8 cellular contexts compared by ENCODE assay signal in genomic region chr2:200713003-200713703, GRCh38.
DNase-seq lines count a peak whose midpoint lies in the region; ATAC-seq and TF ChIP-seq lines count a peak whose summit lies in the region.

No MANE protein-coding gene starts in this region.

- peak overlapping the region; percentile 61 for H3K4me3 ChIP-seq in AG10803 (ENCODE audit: low read length)

- peak; percentile 100 for ATAC-seq in GM19023 (IDR thresholded peaks at IDR 0.05; ENCODE audit: unreplicated experiment)
- peak; percentile 100 for ATAC-seq in HG03196 (IDR thresholded peaks at IDR 0.05; ENCODE audit: unreplicated experiment)

- TF ChIP-seq CTCF in AG10803 (conservative IDR thresholded peaks at IDR 0.05; ENCODE audit: low read length), result peak; percentile 93

- DNase-seq in AG10803 (ENCODE audit: low read depth) (peak; percentile 92), NCI-H345 (lab: John Stamatoyannopoulos, UW) (peak; percentile 84), cerebellar cortex (ENCODE audit: low spot score) (peak; percentile 98), islet precursor cell (peak; percentile 93)
- DNase-seq in activated CD4-positive, CD25-positive, alpha-beta regulatory T cell treated with anti-CD3 and anti-CD28 coated beads, Interleukin-2, amount 50 U/mL, for 16 hours (ENCODE audit: low read depth, low spot score), result peak; percentile 85
- DNase-seq in stimulated activated CD4-positive, alpha-beta T cell treated with anti-CD3 and anti-CD28 coated beads, Interleukin-12 subunit alpha, Interleukin-12 subunit beta, amount 100 ng/mL, for 4 hours, result peak; percentile 82

Comparison
In these comparisons a context has a peak if more than half of its experiments do, and no peak if none do; other contexts are left out.
1. Peak in every context shown above with its lines: DNase-seq, ATAC-seq and H3K4me3 ChIP-seq.